Comparison of ENCODE assay signal across 9 cellular contexts in the genomic region with DNA sequence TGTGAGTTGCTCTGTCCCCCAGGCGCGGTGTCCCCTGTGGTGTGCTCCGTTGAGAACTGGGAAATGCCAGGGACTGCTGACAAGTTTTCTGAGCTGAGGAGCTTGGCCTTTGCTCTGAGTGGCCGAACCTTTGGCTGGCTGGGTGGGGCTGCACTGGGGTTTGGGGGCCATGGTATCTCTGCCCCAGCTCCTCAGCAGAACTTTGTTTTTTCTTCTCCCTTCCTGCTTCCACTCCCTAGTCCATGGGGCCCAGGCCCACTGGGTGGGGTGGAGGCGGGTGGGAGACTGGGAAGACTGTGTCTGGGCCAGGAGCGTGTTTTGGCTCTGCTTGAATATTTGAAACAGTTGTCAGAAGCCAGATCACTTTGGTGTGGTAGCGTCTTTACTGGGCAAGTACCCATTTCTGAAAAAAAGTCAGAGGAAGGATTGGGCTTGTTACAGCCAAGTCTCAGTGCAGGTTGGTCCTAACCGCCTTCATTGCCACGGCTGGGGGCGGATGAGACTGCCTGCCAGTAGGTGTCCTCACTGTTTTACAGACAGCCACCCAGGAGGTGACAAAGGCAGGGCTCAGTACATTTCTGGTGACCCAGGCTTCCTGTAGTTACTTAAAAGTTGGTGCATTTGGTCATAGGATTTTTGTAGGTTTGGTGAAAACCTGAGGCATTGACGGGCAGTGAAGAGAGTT.
DNase-seq lines count a peak whose midpoint lies in the region; ATAC-seq and TF ChIP-seq lines count a peak whose summit lies in the region.
"Had no signal": no experiment of that assay in that cellular context is flagged by ENCODE, and none has a peak within 500 bp of the region (broad histone marks: within the 10 kb centered on the region; RNA-seq: fewer than 3 reads in every experiment).

No MANE protein-coding gene starts in this region.

- DNase-seq in DMS79 treated with DMSO at 0.1 percent for 48 hours (lab: John Stamatoyannopoulos, UW) = peak; percentile 9
- DNase-seq in DMS79 (lab: John Stamatoyannopoulos, UW) = no peak
- DNase-seq in HT-29 (ENCODE audit: low spot score) = peak; percentile 78
- peak; percentile 39 for DNase-seq in fibroblast of pulmonary artery (ENCODE audit: low read depth)
- DNase-seq in neural progenitor cell (ENCODE audit: low spot score) = peak; percentile 46
- DNase-seq in activated CD4-positive, CD25-positive, alpha-beta regulatory T cell treated with anti-CD3 and anti-CD28 coated beads, Interleukin-2, amount 50 U/mL, for 72 hours = no peak

- no peak overlapping the region for H3K27ac ChIP-seq in neural progenitor cell

- no peaks in the 10 kb centered on the region for H3K36me3 Mint-ChIP-seq in neural progenitor cell
- H3K36me3 Mint-ChIP-seq: CD4-positive, CD25-positive, alpha-beta regulatory T cell had no signal

- no peaks in the 10 kb centered on the region for H3K27me3 ChIP-seq in neural progenitor cell

- H3K9me3 Mint-ChIP-seq in neural progenitor cell = no peaks in the 10 kb centered on the region

- no peak overlapping the region for H3K27ac Mint-ChIP-seq in neural progenitor cell
- H3K27ac Mint-ChIP-seq: CD4-positive, CD25-positive, alpha-beta regulatory T cell had no signal

- no peak for ATAC-seq in HG03039 (IDR thresholded peaks at IDR 0.05; ENCODE audit: unreplicated experiment)

- H3K4me3 Mint-ChIP-seq in neural progenitor cell = no peak overlapping the region
- H3K4me3 Mint-ChIP-seq: CD4-positive, CD25-positive, alpha-beta regulatory T cell had no signal

- H3K9me3 ChIP-seq in neural progenitor cell (ENCODE audit: low read depth) = no peaks in the 10 kb centered on the region

- peaks cover 100% of the 10 kb centered on the region for H4K20me1 ChIP-seq in neural progenitor cell (ENCODE audit: low read depth)

- 0 out of 2 replicates have a peak, but pooled peaks have one; percentile 23 for TF ChIP-seq CTCF in WI38 (IDR thresholded peaks at IDR 0.05; ENCODE audit: low read depth, low read length)
- TF ChIP-seq CTCF in fibroblast of pulmonary artery (IDR thresholded peaks at IDR 0.05; ENCODE audit: low read length, missing control alignments) = peak; percentile 42
- TF ChIP-seq CTCF in neural progenitor cell (IDR thresholded peaks at IDR 0.05) = peak; percentile 39

- H3K79me2 ChIP-seq in neural progenitor cell (ENCODE audit: low read depth) = peaks cover 79% of the 10 kb centered on the region

- H3K9ac ChIP-seq in neural progenitor cell = no peak overlapping the region

- peaks cover 48% of the 10 kb centered on the region for H3K4me1 ChIP-seq in neural progenitor cell

- no peaks in the 10 kb centered on the region for H3K36me3 ChIP-seq in neural progenitor cell

- H3K4me2 ChIP-seq in neural progenitor cell = peak overlapping the region; percentile 74

- peaks cover 7% of the 10 kb centered on the region for H3K27me3 Mint-ChIP-seq in neural progenitor cell (ENCODE audit: insufficient read depth, low read depth)

- peak overlapping the region; percentile 62 for H3K4me3 ChIP-seq in WI38 (ENCODE audit: low read depth, low read length)
- H3K4me3 ChIP-seq in fibroblast of pulmonary artery (replicated peaks; ENCODE audit: low read depth, low read length) = peak overlapping the region; percentile 51
- H3K4me3 ChIP-seq in neural progenitor cell = peak overlapping the region; percentile 36

- peaks cover 16% of the 10 kb centered on the region for H3F3A ChIP-seq in neural progenitor cell (ENCODE audit: low read depth)

- no peak overlapping the region for H2AFZ ChIP-seq in neural progenitor cell (replicated peaks)

- peaks cover 50% of the 10 kb centered on the region for H3K4me1 Mint-ChIP-seq in neural progenitor cell

Comparison
In these comparisons a context has a peak if more than half of its experiments do, and no peak if none do; other contexts are left out.
1. DNase-seq: peak in DMS79 treated with DMSO at 0.1 percent for 48 hours (single experiment), HT-29 (single experiment), fibroblast of pulmonary artery (single experiment) and neural progenitor cell (single experiment); none in DMS79 (single experiment) and activated CD4-positive, CD25-positive, alpha-beta regulatory T cell treated with anti-CD3 and anti-CD28 coated beads, Interleukin-2, amount 50 U/mL, for 72 hours (single experiment).
2. Peak in every context shown above with its lines, with median percentiles within 50 percentile points of each other: H3K4me3 ChIP-seq and CTCF ChIP-seq.